Comparison of ENCODE assay signal across 26 cellular contexts in genomic region chr11:95349345-95349942, GRCh38.
"Had no signal": no experiment of that assay in that cellular context is flagged by ENCODE, and none has a peak within 500 bp of the region (broad histone marks: within the 10 kb centered on the region; RNA-seq: fewer than 3 reads in every experiment).

No MANE protein-coding gene starts in this region.

- H2AFZ ChIP-seq: hepatocyte had no signal

- H3K27me3 ChIP-seq: colonic mucosa, dorsolateral prefrontal cortex, esophagus muscularis mucosa, esophagus squamous epithelium, foreskin keratinocyte, gastrocnemius medialis, gastroesophageal sphincter, heart left ventricle, heart right ventricle, hepatocyte had no signal

- H3K36me3 ChIP-seq: colonic mucosa, esophagus muscularis mucosa, esophagus squamous epithelium, gastrocnemius medialis, gastroesophageal sphincter, heart left ventricle, heart right ventricle had no signal

- FAIRE-seq: endothelial cell of umbilical vein had no signal

- H3K27ac ChIP-seq: colonic mucosa, coronary artery, dorsolateral prefrontal cortex, epithelial cell of prostate, esophagus muscularis mucosa, esophagus squamous epithelium, foreskin keratinocyte, gastrocnemius medialis, gastroesophageal sphincter, heart left ventricle, heart right ventricle, hepatocyte had no signal

- H3K9me3 ChIP-seq: colonic mucosa, gastrocnemius medialis, gastroesophageal sphincter had no signal

- H3K79me2 ChIP-seq: hepatocyte had no signal

- H3K4me1 ChIP-seq: colonic mucosa, gastrocnemius medialis, gastroesophageal sphincter, heart left ventricle had no signal

- DNase-seq: colonic mucosa; cortex of kidney; dermis blood vessel endothelial cell; dorsolateral prefrontal cortex; effector CD4-positive, alpha-beta T cell; effector CD8-positive, alpha-beta T cell; effector memory CD4-positive, alpha-beta T cell; effector memory CD8-positive, alpha-beta T cell; endodermal cell; erythroblast; esophagus squamous epithelium; foreskin fibroblast; foreskin keratinocyte; foreskin melanocyte; gastrocnemius medialis; glutamatergic neuron; head of caudate nucleus; heart left ventricle; heart right ventricle had no signal

- H3K4me2 ChIP-seq: hepatocyte had no signal

- ATAC-seq: effector memory CD8-positive, alpha-beta T cell; esophagus mucosa; foreskin keratinocyte; gastrocnemius medialis; gastroesophageal sphincter; heart left ventricle; heart right ventricle had no signal

- H3K4me3 ChIP-seq: colonic mucosa, coronary artery, dorsolateral prefrontal cortex, esophagus muscularis mucosa, esophagus squamous epithelium, gastrocnemius medialis, gastroesophageal sphincter, heart left ventricle, heart right ventricle, hepatocyte had no signal
